30 cellular contexts compared by ENCODE assay signal in the genomic region with DNA sequence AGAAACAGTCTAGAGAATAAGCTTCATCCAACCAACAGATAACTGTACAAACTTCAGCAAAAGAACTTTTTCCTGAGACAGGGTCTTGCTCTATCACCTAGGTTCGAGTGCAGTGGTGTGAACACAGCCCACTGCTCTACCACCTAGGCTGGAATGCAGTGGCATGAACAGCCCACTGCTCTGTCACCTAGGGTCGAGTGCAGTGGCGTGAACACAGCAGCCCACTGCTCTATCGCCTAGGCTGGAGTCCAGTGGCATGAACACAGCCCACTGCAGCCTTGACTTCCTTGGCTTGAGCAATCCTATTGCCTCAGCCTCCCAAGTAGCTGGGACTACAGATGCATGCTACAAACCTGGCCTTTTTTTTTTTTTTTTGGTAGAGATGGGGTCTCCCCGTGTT.
"Had no signal": no experiment of that assay in that cellular context is flagged by ENCODE, and none has a peak within 500 bp of the region (broad histone marks: within the 10 kb centered on the region; RNA-seq: fewer than 3 reads in every experiment).

No MANE protein-coding gene starts in this region.

- H3K4me1 Mint-ChIP-seq: nephron progenitor cell had no signal

- H3K27me3 Mint-ChIP-seq: activated CD4-positive, alpha-beta memory T cell treated with anti-CD3 and anti-CD28 coated beads, Interleukin-2, amount 10 ng/mL, durations not matched to agents 7 days and 5 days; activated CD4-positive, alpha-beta T cell treated with anti-CD3 and anti-CD28 coated beads, Interleukin-2, amount 10 ng/mL, durations not matched to agents 24 days and 14 days; activated T-cell treated with anti-CD3 and anti-CD28 coated beads, Interleukin-2, amount 50 U/mL, for 24 hours; effector memory CD8-positive, alpha-beta T cell; naive B cell; progenitor cell of endocrine pancreas; stimulated activated memory B cell treated with anti-CD40 and anti-IgM and Interleukin-4, amounts not matched to agents 10 μg/mL and 1 μg/mL and 100 μg/mL, for 72 hours had no signal

- H3K27me3 ChIP-seq: heart left ventricle, ovary, stomach, thyroid gland, upper lobe of left lung had no signal

- ATAC-seq: activated CD4-positive, CD25-positive, alpha-beta regulatory T cell treated with anti-CD3 and anti-CD28 coated beads, Interleukin-2, amount 50 U/mL, for 24 hours; effector memory CD8-positive, alpha-beta T cell; sciatic nerve; stimulated activated memory B cell treated with anti-CD40 and anti-IgM and Interleukin-4, amounts not matched to agents 10 μg/mL and 1 μg/mL and 100 μg/mL, for 72 hours had no signal

- H3K36me3 ChIP-seq: ovary had no signal

- H3K27ac ChIP-seq: heart left ventricle, ovary, skin epidermis, stomach, thyroid gland, upper lobe of left lung, WERI-Rb-1 had no signal

- H3K4me3 ChIP-seq: heart left ventricle, ovary, skin epidermis, stomach, thyroid gland, upper lobe of left lung had no signal

- DNase-seq: activated CD4-positive, alpha-beta memory T cell treated with anti-CD3 and anti-CD28 coated beads, Interleukin-2, amount 10 ng/mL, durations not matched to agents 7 days and 5 days; activated CD4-positive, alpha-beta T cell treated with anti-CD3 and anti-CD28 coated beads, Interleukin-2, amount 10 ng/mL, durations not matched to agents 24 days and 14 days; activated CD8-positive, alpha-beta memory T cell treated with anti-CD3 and anti-CD28 coated beads, Interleukin-2, amount 50 U/mL, for 48 hours; activated naive CD4-positive, alpha-beta T cell; activated T-cell treated with anti-CD3 and anti-CD28 coated beads, Interleukin-2, amount 50 U/mL, for 24 hours; amygdala; caudate nucleus; cortex of kidney; effector memory CD8-positive, alpha-beta T cell; erythroblast; heart left ventricle; hypothalamus; naive B cell; nephron progenitor cell; ovary; retina; stimulated activated CD4-positive, alpha-beta T cell treated with anti-CD3 and anti-CD28 coated beads, Interleukin-4, amount 100 ng/mL, for 4 hours; stimulated activated CD8-positive, alpha-beta memory T cell treated with anti-CD3 and anti-CD28 coated beads, Interleukin-4, amount 100 ng/mL, for 48 hours; stomach; T-helper 9 cell; thyroid gland; upper lobe of left lung; WERI-Rb-1 had no signal

- H3K9me3 Mint-ChIP-seq: activated CD4-positive, alpha-beta memory T cell treated with anti-CD3 and anti-CD28 coated beads, Interleukin-2, amount 10 ng/mL, durations not matched to agents 7 days and 5 days; activated CD4-positive, alpha-beta T cell treated with anti-CD3 and anti-CD28 coated beads, Interleukin-2, amount 10 ng/mL, durations not matched to agents 24 days and 14 days; activated T-cell treated with anti-CD3 and anti-CD28 coated beads, Interleukin-2, amount 50 U/mL, for 24 hours; effector memory CD8-positive, alpha-beta T cell; mesothelial cell of epicardium; nephron progenitor cell; stimulated activated memory B cell treated with anti-CD40 and anti-IgM and Interleukin-4, amounts not matched to agents 10 μg/mL and 1 μg/mL and 100 μg/mL, for 72 hours; T-helper 1 cell treated with Interleukin-12 subunit alpha and Interleukin-12 subunit beta and Interleukin-4 antibody, amounts not matched to agents 30 μg/mL and 1 μg/mL, for 36 hours had no signal

- H3K9me3 ChIP-seq: heart left ventricle, ovary, stomach, thyroid gland, upper lobe of left lung had no signal

- H3K4me3 Mint-ChIP-seq: activated CD4-positive, alpha-beta memory T cell treated with anti-CD3 and anti-CD28 coated beads, Interleukin-2, amount 10 ng/mL, durations not matched to agents 7 days and 5 days; activated CD4-positive, alpha-beta T cell treated with anti-CD3 and anti-CD28 coated beads, Interleukin-2, amount 10 ng/mL, durations not matched to agents 24 days and 14 days; activated T-cell treated with anti-CD3 and anti-CD28 coated beads, Interleukin-2, amount 50 U/mL, for 24 hours; effector memory CD8-positive, alpha-beta T cell; mesothelial cell of epicardium; naive B cell; nephron progenitor cell; stimulated activated memory B cell treated with anti-CD40 and anti-IgM and Interleukin-4, amounts not matched to agents 10 μg/mL and 1 μg/mL and 100 μg/mL, for 72 hours; T-helper 1 cell treated with Interleukin-12 subunit alpha and Interleukin-12 subunit beta and Interleukin-4 antibody, amounts not matched to agents 30 μg/mL and 1 μg/mL, for 36 hours had no signal

- H3K27ac Mint-ChIP-seq: activated CD4-positive, alpha-beta memory T cell treated with anti-CD3 and anti-CD28 coated beads, Interleukin-2, amount 10 ng/mL, durations not matched to agents 7 days and 5 days; activated T-cell treated with anti-CD3 and anti-CD28 coated beads, Interleukin-2, amount 50 U/mL, for 24 hours; mesothelial cell of epicardium; naive B cell; nephron progenitor cell; progenitor cell of endocrine pancreas; T-helper 1 cell treated with Interleukin-12 subunit alpha and Interleukin-12 subunit beta and Interleukin-4 antibody, amounts not matched to agents 30 μg/mL and 1 μg/mL, for 36 hours had no signal
